ENCODE assay signal across 10 cellular contexts in genomic region chr13:99978781-99979452, GRCh38. TPM values are rescaled to one million over a fixed set of nuclear protein-coding genes. Genes with fewer than 3 reads are reported as not detected.
DNase-seq lines count a peak whose midpoint lies in the region; ATAC-seq lines count a peak whose summit lies in the region.
"Had no signal": no experiment of that assay in that cellular context is flagged by ENCODE, and none has a peak within 500 bp of the region (broad histone marks: within the 10 kb centered on the region; RNA-seq: fewer than 3 reads in every experiment).

No MANE protein-coding gene starts in this region.

- no peak for ATAC-seq in activated naive CD4-positive, alpha-beta T cell treated with anti-CD3 and anti-CD28 coated beads, Interleukin-2, amount 50 U/mL, for 72 hours
- ATAC-seq in sciatic nerve = no peak
- no peak for ATAC-seq in GM18909 (IDR thresholded peaks at IDR 0.05; ENCODE audit: poor library complexity, unreplicated experiment)
- ATAC-seq in HG03521 (IDR thresholded peaks at IDR 0.05; ENCODE audit: unreplicated experiment) = no peak
- ATAC-seq in HG03097 (IDR thresholded peaks at IDR 0.05; ENCODE audit: low FRiP score, unreplicated experiment) = no peak

- 0 to 1% methylated on average over 14 to 18 of the region's 18 CpGs for WGBS in ectodermal cell, 2 experiments

- H3K27ac Mint-ChIP-seq in activated naive CD4-positive, alpha-beta T cell treated with anti-CD3 and anti-CD28 coated beads, Interleukin-2, amount 10 ng/mL, durations not matched to agents 7 days and 5 days = peak overlapping the region; percentile 79
- H3K27ac Mint-ChIP-seq in activated naive CD4-positive, alpha-beta T cell treated with anti-CD3 and anti-CD28 coated beads, Interleukin-2, amount 50 U/mL, for 72 hours = no peak overlapping the region
- H3K27ac Mint-ChIP-seq: dendritic cell treated with granulocyte-macrophage colony-stimulating factor and Interleukin-4, amounts not matched to agents 40 ng/mL and 50 ng/mL, for 4 days had no signal

- peaks cover 4% of the 10 kb centered on the region for H3K36me3 Mint-ChIP-seq in activated naive CD4-positive, alpha-beta T cell treated with anti-CD3 and anti-CD28 coated beads, Interleukin-2, amount 10 ng/mL, durations not matched to agents 7 days and 5 days
- peaks cover 0 to 52% of the 10 kb centered on the region in 2 donors for H3K36me3 Mint-ChIP-seq in activated naive CD4-positive, alpha-beta T cell treated with anti-CD3 and anti-CD28 coated beads, Interleukin-2, amount 50 U/mL, for 72 hours

- peak overlapping the region; percentile 26 for H3K4me3 Mint-ChIP-seq in activated naive CD4-positive, alpha-beta T cell treated with anti-CD3 and anti-CD28 coated beads, Interleukin-2, amount 10 ng/mL, durations not matched to agents 7 days and 5 days
- H3K4me3 Mint-ChIP-seq: dendritic cell treated with granulocyte-macrophage colony-stimulating factor and Interleukin-4, amounts not matched to agents 40 ng/mL and 50 ng/mL, for 4 days had no signal

- H3K4me1 ChIP-seq in ectodermal cell (ENCODE audit: control insufficient read depth, insufficient read depth, low read length) = peaks cover 22% of the 10 kb centered on the region

- CTCF ChIA-PET in activated naive CD4-positive, alpha-beta T cell treated with anti-CD3 and anti-CD28 coated beads, Interleukin-2, amount 10 ng/mL, durations not matched to agents 7 days and 5 days (lab: Charles Lee) = no interaction called here

- peaks cover 18% of the 10 kb centered on the region for H3K36me3 ChIP-seq in ectodermal cell (ENCODE audit: control insufficient read depth, insufficient read depth, low read length)

- no peaks in the 10 kb centered on the region for H3K9me3 ChIP-seq in ectodermal cell (ENCODE audit: control insufficient read depth, low read length)

- DNase-seq in activated naive CD4-positive, alpha-beta T cell treated with anti-CD3 and anti-CD28 coated beads, Interleukin-2, amount 10 ng/mL, durations not matched to agents 7 days and 5 days = no peak
- DNase-seq in activated naive CD4-positive, alpha-beta T cell treated with anti-CD3 and anti-CD28 coated beads, Interleukin-2, amount 50 U/mL, for 72 hours (ENCODE audit: low spot score in 2 of 2) = no peak
- DNase-seq in NCI-H146 (lab: John Stamatoyannopoulos, UW) (peak; percentile 76), sciatic nerve (ENCODE audit: low spot score) (peak; percentile 44)

- H3K27me3 Mint-ChIP-seq in activated naive CD4-positive, alpha-beta T cell treated with anti-CD3 and anti-CD28 coated beads, Interleukin-2, amount 10 ng/mL, durations not matched to agents 7 days and 5 days = peaks cover 96% of the 10 kb centered on the region

- H3K9me3 Mint-ChIP-seq in activated naive CD4-positive, alpha-beta T cell treated with anti-CD3 and anti-CD28 coated beads, Interleukin-2, amount 10 ng/mL, durations not matched to agents 7 days and 5 days = peaks cover 2% of the 10 kb centered on the region
- peaks cover 0 to 7% of the 10 kb centered on the region in 2 donors for H3K9me3 Mint-ChIP-seq in activated naive CD4-positive, alpha-beta T cell treated with anti-CD3 and anti-CD28 coated beads, Interleukin-2, amount 50 U/mL, for 72 hours
- H3K9me3 Mint-ChIP-seq: dendritic cell treated with granulocyte-macrophage colony-stimulating factor and Interleukin-4, amounts not matched to agents 40 ng/mL and 50 ng/mL, for 4 days had no signal

- H3K4me1 Mint-ChIP-seq in activated naive CD4-positive, alpha-beta T cell treated with anti-CD3 and anti-CD28 coated beads, Interleukin-2, amount 10 ng/mL, durations not matched to agents 7 days and 5 days = peaks cover 28% of the 10 kb centered on the region

- peak overlapping the region; percentile 67 for H3K27ac ChIP-seq in ectodermal cell (ENCODE audit: insufficient read depth, low read depth, low read length, poor library complexity, severe bottlenecking)

- intact Hi-C loops in sciatic nerve (cut with DNase I) = no loop called here

- peaks cover 51% of the 10 kb centered on the region for H3K27me3 ChIP-seq in ectodermal cell (ENCODE audit: control insufficient read depth, insufficient read depth, low read length, poor library complexity, severe bottlenecking)

- H3K4me3 ChIP-seq in ectodermal cell (ENCODE audit: insufficient read depth, low read depth, low read length) = peak overlapping the region; percentile 94

RNA-seq across cellular contexts. Expression of gene ZIC2, which starts 2.7 kb away (rescaled TPM):
- total RNA-seq in activated naive CD4-positive, alpha-beta T cell treated with anti-CD3 and anti-CD28 coated beads, Interleukin-2, amount 50 U/mL, for 72 hours = under 1 TPM in 1 of 2 donors, not detected in 1; 0.10 TPM
- polyA plus RNA-seq in ectodermal cell (2013, experiment 1 of 4) = 345 TPM
- polyA plus RNA-seq in ectodermal cell (2013, experiment 2 of 4) = 289 TPM
- 282 TPM for polyA plus RNA-seq in ectodermal cell (2013, experiment 3 of 4)
- polyA plus RNA-seq in ectodermal cell (2013, experiment 4 of 4) = 292 TPM
- not detected for total RNA-seq in sciatic nerve
- total RNA-seq: OCI-LY7 had no signal

RNA-seq across cellular contexts. Expression of gene ZIC5, which starts 7.3 kb away (rescaled TPM):
- total RNA-seq in activated naive CD4-positive, alpha-beta T cell treated with anti-CD3 and anti-CD28 coated beads, Interleukin-2, amount 50 U/mL, for 72 hours = not detected
- 65.6 TPM for polyA plus RNA-seq in ectodermal cell (2013, experiment 1 of 4)
- polyA plus RNA-seq in ectodermal cell (2013, experiment 2 of 4) = 64.1 TPM
- polyA plus RNA-seq in ectodermal cell (2013, experiment 3 of 4) = 56.2 TPM
- 56.2 TPM for polyA plus RNA-seq in ectodermal cell (2013, experiment 4 of 4)
- not detected for total RNA-seq in sciatic nerve
- total RNA-seq: OCI-LY7 had no signal

Comparison
In these comparisons a context has a peak if more than half of its experiments do, and no peak if none do; other contexts are left out.
1. DNase-seq: peak in NCI-H146 (single experiment) and sciatic nerve (single experiment); none in activated naive CD4-positive, alpha-beta T cell treated with anti-CD3 and anti-CD28 coated beads, Interleukin-2, amount 10 ng/mL, durations not matched to agents 7 days and 5 days (single experiment) and activated naive CD4-positive, alpha-beta T cell treated with anti-CD3 and anti-CD28 coated beads, Interleukin-2, amount 50 U/mL, for 72 hours (0 of 2).